In the genomic region with DNA sequence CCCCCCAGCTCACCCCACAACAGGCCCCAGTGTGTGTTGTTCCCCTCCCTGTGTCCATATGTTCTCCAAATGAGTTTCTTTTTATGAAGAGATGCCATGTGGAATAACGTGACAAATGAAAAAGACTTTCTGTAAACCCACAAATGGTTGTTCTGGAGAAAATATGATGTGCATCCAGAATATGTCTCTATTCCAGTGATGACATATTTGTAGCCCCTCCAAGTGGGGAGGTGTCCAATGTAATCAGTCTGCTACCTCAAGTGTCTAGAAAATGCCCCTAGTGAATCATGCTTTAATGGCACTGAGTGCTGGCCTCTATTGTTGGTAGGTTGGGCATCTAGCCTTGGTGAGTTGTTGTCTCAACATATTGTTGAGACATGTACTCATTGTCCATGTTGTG, we compare ENCODE assay signal across 10 cellular contexts.
"Had no signal": no experiment of that assay in that cellular context is flagged by ENCODE, and none has a peak within 500 bp of the region (broad histone marks: within the 10 kb centered on the region; RNA-seq: fewer than 3 reads in every experiment).

No MANE protein-coding gene starts in this region.

- H3K36me3 ChIP-seq: HAP-1 had no signal

- H3K4me3 ChIP-seq: GM23248, HAP-1 had no signal

- H3K4me2 ChIP-seq: KMS-11 had no signal

- DNase-seq: GM23248, GOT3, H7, HFFc6, Karpas-422, KBM-7 had no signal

- H3K27ac ChIP-seq: GM23248, HL-60, KMS-11 had no signal

- H3K9me3 ChIP-seq: HAP-1 had no signal

- FAIRE-seq: HepG2 had no signal

- H3K9ac ChIP-seq: GM23248, KMS-11 had no signal

- H3K4me1 ChIP-seq: HAP-1 had no signal

- H2AFZ ChIP-seq: GM23248 had no signal
